In genomic region chr11:102157219-102157618, GRCh38 we compare ENCODE assay signal across 1 cellular context.
TF ChIP-seq lines count a peak whose summit lies in the region.

No MANE protein-coding gene starts in this region.

TF ChIP-seq in HepG2, 621 proteins besides CTCF, POLR2A, EP300 and RAD21 (continues in another document):
- no peak for TF ChIP-seq HNF1A (IDR thresholded peaks at IDR 0.05; ENCODE audit: low read depth)
- no peak for TF ChIP-seq HNF1A (CRISPR knock-in tag; IDR thresholded peaks at IDR 0.05; ENCODE audit: borderline replicate concordance)
- no peak for TF ChIP-seq GATA4 (IDR thresholded peaks at IDR 0.05; ENCODE audit: borderline replicate concordance, low read depth)
- TF ChIP-seq TEAD2 (CRISPR knock-in tag; IDR thresholded peaks at IDR 0.05), result no peak
- TF ChIP-seq, protein P1, sequence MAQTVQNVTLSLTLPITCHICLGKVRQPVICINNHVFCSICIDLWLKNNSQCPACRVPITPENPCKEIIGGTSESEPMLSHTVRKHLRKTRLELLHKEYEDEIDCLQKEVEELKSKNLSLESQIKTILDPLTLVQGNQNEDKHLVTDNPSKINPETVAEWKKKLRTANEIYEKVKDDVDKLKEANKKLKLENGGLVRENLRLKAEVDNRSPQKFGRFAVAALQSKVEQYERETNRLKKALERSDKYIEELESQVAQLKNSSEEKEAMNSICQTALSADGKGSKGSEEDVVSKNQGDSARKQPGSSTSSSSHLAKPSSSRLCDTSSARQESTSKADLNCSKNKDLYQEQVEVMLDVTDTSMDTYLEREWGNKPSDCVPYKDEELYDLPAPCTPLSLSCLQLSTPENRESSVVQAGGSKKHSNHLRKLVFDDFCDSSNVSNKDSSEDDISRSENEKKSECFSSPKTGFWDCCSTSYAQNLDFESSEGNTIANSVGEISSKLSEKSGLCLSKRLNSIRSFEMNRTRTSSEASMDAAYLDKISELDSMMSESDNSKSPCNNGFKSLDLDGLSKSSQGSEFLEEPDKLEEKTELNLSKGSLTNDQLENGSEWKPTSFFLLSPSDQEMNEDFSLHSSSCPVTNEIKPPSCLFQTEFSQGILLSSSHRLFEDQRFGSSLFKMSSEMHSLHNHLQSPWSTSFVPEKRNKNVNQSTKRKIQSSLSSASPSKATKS (CRISPR knock-in tag; IDR thresholded peaks at IDR 0.05), result no peak
- no peak for TF ChIP-seq RXRA (CRISPR knock-in tag; IDR thresholded peaks at IDR 0.05)
- TF ChIP-seq U2AF2 (IDR thresholded peaks at IDR 0.05; ENCODE audit: low read depth, low read length), result no peak
- 0 out of 2 replicates have a peak, but pooled peaks have one; percentile 22 for TF ChIP-seq ZNF331 (CRISPR knock-in tag; IDR thresholded peaks at IDR 0.05)
- no peak for TF ChIP-seq ZEB1 (IDR thresholded peaks at IDR 0.05; ENCODE audit: insufficient replicate concordance, low read depth)
- TF ChIP-seq NRL (CRISPR knock-in tag; IDR thresholded peaks at IDR 0.05; ENCODE audit: borderline replicate concordance), result no peak
- no peak for TF ChIP-seq PLRG1 (conservative IDR thresholded peaks at IDR 0.05)
- TF ChIP-seq BHLHE40 (IDR thresholded peaks at IDR 0.05; ENCODE audit: low read length), result no peak
- no peak for TF ChIP-seq THAP9 (CRISPR knock-in tag; IDR thresholded peaks at IDR 0.05; ENCODE audit: borderline replicate concordance)
- TF ChIP-seq HES4 (CRISPR knock-in tag; IDR thresholded peaks at IDR 0.05; ENCODE audit: borderline replicate concordance), result no peak
- no peak for TF ChIP-seq ZNF24 (IDR thresholded peaks at IDR 0.05)
- no peak for TF ChIP-seq NFIC (IDR thresholded peaks at IDR 0.05; ENCODE audit: low read length)
- peak; percentile 80; the same call in 1 of the 2 replicates for TF ChIP-seq SOX5 (CRISPR knock-in tag; IDR thresholded peaks at IDR 0.05; ENCODE audit: borderline replicate concordance)
- TF ChIP-seq NPAS2 (CRISPR knock-in tag; IDR thresholded peaks at IDR 0.05; ENCODE audit: borderline replicate concordance), result no peak
- no peak for TF ChIP-seq ZNF788 (CRISPR knock-in tag; IDR thresholded peaks at IDR 0.05; ENCODE audit: borderline replicate concordance)
- TF ChIP-seq, protein P2, sequence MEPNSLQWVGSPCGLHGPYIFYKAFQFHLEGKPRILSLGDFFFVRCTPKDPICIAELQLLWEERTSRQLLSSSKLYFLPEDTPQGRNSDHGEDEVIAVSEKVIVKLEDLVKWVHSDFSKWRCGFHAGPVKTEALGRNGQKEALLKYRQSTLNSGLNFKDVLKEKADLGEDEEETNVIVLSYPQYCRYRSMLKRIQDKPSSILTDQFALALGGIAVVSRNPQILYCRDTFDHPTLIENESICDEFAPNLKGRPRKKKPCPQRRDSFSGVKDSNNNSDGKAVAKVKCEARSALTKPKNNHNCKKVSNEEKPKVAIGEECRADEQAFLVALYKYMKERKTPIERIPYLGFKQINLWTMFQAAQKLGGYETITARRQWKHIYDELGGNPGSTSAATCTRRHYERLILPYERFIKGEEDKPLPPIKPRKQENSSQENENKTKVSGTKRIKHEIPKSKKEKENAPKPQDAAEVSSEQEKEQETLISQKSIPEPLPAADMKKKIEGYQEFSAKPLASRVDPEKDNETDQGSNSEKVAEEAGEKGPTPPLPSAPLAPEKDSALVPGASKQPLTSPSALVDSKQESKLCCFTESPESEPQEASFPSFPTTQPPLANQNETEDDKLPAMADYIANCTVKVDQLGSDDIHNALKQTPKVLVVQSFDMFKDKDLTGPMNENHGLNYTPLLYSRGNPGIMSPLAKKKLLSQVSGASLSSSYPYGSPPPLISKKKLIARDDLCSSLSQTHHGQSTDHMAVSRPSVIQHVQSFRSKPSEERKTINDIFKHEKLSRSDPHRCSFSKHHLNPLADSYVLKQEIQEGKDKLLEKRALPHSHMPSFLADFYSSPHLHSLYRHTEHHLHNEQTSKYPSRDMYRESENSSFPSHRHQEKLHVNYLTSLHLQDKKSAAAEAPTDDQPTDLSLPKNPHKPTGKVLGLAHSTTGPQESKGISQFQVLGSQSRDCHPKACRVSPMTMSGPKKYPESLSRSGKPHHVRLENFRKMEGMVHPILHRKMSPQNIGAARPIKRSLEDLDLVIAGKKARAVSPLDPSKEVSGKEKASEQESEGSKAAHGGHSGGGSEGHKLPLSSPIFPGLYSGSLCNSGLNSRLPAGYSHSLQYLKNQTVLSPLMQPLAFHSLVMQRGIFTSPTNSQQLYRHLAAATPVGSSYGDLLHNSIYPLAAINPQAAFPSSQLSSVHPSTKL (CRISPR knock-in tag; IDR thresholded peaks at IDR 0.05), result peak; percentile 58; the same call in 1 of the 2 replicates
- TF ChIP-seq EEA1 (CRISPR knock-in tag; IDR thresholded peaks at IDR 0.05; ENCODE audit: borderline replicate concordance), result no peak
- TF ChIP-seq ZNF792 (CRISPR knock-in tag; IDR thresholded peaks at IDR 0.05), result no peak
- TF ChIP-seq, protein P3, sequence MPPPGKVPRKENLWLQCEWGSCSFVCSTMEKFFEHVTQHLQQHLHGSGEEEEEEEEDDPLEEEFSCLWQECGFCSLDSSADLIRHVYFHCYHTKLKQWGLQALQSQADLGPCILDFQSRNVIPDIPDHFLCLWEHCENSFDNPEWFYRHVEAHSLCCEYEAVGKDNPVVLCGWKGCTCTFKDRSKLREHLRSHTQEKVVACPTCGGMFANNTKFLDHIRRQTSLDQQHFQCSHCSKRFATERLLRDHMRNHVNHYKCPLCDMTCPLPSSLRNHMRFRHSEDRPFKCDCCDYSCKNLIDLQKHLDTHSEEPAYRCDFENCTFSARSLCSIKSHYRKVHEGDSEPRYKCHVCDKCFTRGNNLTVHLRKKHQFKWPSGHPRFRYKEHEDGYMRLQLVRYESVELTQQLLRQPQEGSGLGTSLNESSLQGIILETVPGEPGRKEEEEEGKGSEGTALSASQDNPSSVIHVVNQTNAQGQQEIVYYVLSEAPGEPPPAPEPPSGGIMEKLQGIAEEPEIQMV (CRISPR knock-in tag; IDR thresholded peaks at IDR 0.05; ENCODE audit: low read depth), result no peak
- TF ChIP-seq, protein P4, sequence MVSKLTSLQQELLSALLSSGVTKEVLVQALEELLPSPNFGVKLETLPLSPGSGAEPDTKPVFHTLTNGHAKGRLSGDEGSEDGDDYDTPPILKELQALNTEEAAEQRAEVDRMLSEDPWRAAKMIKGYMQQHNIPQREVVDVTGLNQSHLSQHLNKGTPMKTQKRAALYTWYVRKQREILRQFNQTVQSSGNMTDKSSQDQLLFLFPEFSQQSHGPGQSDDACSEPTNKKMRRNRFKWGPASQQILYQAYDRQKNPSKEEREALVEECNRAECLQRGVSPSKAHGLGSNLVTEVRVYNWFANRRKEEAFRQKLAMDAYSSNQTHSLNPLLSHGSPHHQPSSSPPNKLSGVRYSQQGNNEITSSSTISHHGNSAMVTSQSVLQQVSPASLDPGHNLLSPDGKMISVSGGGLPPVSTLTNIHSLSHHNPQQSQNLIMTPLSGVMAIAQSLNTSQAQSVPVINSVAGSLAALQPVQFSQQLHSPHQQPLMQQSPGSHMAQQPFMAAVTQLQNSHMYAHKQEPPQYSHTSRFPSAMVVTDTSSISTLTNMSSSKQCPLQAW (CRISPR knock-in tag; IDR thresholded peaks at IDR 0.05), result no peak
- TF ChIP-seq ZSCAN31 (CRISPR knock-in tag; IDR thresholded peaks at IDR 0.05; ENCODE audit: low read depth), result no peak
- no peak for TF ChIP-seq SRSF4 (IDR thresholded peaks at IDR 0.05; ENCODE audit: low read depth, low read length, poor library complexity, severe bottlenecking)
- TF ChIP-seq, protein P5, sequence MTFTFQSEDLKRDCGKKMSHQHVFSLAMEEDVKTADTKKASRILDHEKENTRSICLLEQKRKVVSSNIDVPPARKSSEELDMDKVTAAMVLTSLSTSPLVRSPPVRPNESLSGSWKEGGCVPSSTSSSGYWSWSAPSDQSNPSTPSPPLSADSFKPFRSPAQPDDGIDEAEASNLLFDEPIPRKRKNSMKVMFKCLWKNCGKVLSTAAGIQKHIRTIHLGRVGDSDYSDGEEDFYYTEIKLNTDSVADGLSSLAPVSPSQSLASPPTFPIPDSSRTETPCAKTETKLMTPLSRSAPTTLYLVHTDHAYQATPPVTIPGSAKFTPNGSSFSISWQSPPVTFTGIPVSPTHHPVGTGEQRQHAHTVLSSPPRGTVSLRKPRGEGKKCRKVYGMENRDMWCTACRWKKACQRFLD (CRISPR knock-in tag; IDR thresholded peaks at IDR 0.05; ENCODE audit: borderline replicate concordance), result no peak
- no peak for TF ChIP-seq ZFYVE20 (CRISPR knock-in tag; IDR thresholded peaks at IDR 0.05; ENCODE audit: borderline replicate concordance, low read depth)
- 0 out of 2 replicates have a peak, but pooled peaks have one; percentile 16 for TF ChIP-seq KAT8 (CRISPR knock-in tag; IDR thresholded peaks at IDR 0.05)
- TF ChIP-seq, protein P6, sequence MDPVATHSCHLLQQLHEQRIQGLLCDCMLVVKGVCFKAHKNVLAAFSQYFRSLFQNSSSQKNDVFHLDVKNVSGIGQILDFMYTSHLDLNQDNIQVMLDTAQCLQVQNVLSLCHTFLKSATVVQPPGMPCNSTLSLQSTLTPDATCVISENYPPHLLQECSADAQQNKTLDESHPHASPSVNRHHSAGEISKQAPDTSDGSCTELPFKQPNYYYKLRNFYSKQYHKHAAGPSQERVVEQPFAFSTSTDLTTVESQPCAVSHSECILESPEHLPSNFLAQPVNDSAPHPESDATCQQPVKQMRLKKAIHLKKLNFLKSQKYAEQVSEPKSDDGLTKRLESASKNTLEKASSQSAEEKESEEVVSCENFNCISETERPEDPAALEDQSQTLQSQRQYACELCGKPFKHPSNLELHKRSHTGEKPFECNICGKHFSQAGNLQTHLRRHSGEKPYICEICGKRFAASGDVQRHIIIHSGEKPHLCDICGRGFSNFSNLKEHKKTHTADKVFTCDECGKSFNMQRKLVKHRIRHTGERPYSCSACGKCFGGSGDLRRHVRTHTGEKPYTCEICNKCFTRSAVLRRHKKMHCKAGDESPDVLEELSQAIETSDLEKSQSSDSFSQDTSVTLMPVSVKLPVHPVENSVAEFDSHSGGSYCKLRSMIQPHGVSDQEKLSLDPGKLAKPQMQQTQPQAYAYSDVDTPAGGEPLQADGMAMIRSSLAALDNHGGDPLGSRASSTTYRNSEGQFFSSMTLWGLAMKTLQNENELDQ (CRISPR knock-in tag; IDR thresholded peaks at IDR 0.05; ENCODE audit: borderline replicate concordance), result no peak
- TF ChIP-seq HMG20A (CRISPR knock-in tag; IDR thresholded peaks at IDR 0.05; ENCODE audit: borderline replicate concordance), result peak; percentile 26; the same call in 1 of the 2 replicates
- no peak for TF ChIP-seq SRF (IDR thresholded peaks at IDR 0.05; ENCODE audit: low read depth, low read length)
- TF ChIP-seq SNAPC5 (CRISPR knock-in tag; IDR thresholded peaks at IDR 0.05; ENCODE audit: borderline replicate concordance), result no peak
- no peak for TF ChIP-seq ZNF660 (CRISPR knock-in tag; IDR thresholded peaks at IDR 0.05; ENCODE audit: borderline replicate concordance, low read depth)
- TF ChIP-seq ZNF607 (CRISPR knock-in tag; IDR thresholded peaks at IDR 0.05; ENCODE audit: borderline replicate concordance), result no peak
- TF ChIP-seq, protein P7, sequence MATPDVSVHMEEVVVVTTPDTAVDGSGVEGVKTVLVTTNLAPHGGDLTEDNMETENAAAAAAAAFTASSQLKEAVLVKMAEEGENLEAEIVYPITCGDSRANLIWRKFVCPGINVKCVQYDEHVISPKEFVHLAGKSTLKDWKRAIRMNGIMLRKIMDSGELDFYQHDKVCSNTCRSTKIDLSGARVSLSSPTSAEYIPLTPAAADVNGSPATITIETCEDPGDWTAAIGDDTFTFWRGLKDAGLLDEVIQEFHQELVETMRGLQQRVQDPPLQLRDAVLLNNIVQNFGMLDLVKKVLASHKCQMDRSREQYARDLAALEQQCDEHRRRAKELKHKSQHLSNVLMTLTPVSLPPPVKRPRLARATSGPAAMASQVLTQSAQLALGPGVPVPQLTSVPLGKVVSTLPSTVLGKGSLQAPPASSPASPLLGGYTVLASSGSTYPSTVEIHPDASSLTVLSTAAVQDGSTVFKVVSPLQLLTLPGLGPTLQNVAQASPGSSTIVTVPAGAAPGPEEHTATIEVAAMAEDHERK (CRISPR knock-in tag; IDR thresholded peaks at IDR 0.05; ENCODE audit: low read depth), result no peak
- TF ChIP-seq THYN1 (CRISPR knock-in tag; IDR thresholded peaks at IDR 0.05; ENCODE audit: borderline replicate concordance, low read depth), result no peak
- no peak for TF ChIP-seq DR1 (CRISPR knock-in tag; IDR thresholded peaks at IDR 0.05)
